9 cellular contexts compared by ENCODE assay signal in genomic region chr16:84829168-84829965, GRCh38. TPM values are rescaled to one million over a fixed set of nuclear protein-coding genes. Genes with fewer than 3 reads are reported as not detected.
DNase-seq lines count a peak whose midpoint lies in the region; ATAC-seq and TF ChIP-seq lines count a peak whose summit lies in the region.
"Had no signal": no experiment of that assay in that cellular context is flagged by ENCODE, and none has a peak within 500 bp of the region (broad histone marks: within the 10 kb centered on the region; RNA-seq: fewer than 3 reads in every experiment).

No MANE protein-coding gene starts in this region.

- intact Hi-C loops in Right ventricle myocardium superior (cut with DNase I) = no loop called here
- intact Hi-C loops in activated T-helper 2 cell treated with anti-CD3 and anti-CD28 coated beads, Interferon-gamma antibody, Interleukin-2, Interleukin-4, amounts not matched to agents 10 μg/mL and 5 μg/mL and 100 μg/mL, durations not matched to agents 14 hours and 24 hours and 36 hours (cut with micrococcal nuclease) = no loop called here

- no CpG with 5 or more reads among the region's 15 CpGs for WGBS in trophoblast cell (ENCODE audit: extremely low coverage, insufficient coverage, insufficient read length)

- H3K36me3 ChIP-seq in trophoblast cell (ENCODE audit: control insufficient read depth in 1 of 2, insufficient read depth in 2 of 2, low read length in 2 of 2) = peaks cover 32 to 33% of the 10 kb centered on the region in 2 experiments

- H2AFZ ChIP-seq in trophoblast cell (ENCODE audit: insufficient read depth, low read length, poor library complexity) = no peak overlapping the region

- H2BK12ac ChIP-seq in trophoblast cell (ENCODE audit: low read length) = peak overlapping the region; percentile 29

- H4K91ac ChIP-seq in trophoblast cell (ENCODE audit: low read depth, low read length) = no peak overlapping the region

- no peak overlapping the region for H3K23ac ChIP-seq in trophoblast cell (ENCODE audit: low read length)

- H3K4me3 Mint-ChIP-seq in activated T-helper 2 cell treated with anti-CD3 and anti-CD28 coated beads, Interferon-gamma antibody, Interleukin-2, Interleukin-4, amounts not matched to agents 10 μg/mL and 5 μg/mL and 100 μg/mL, durations not matched to agents 14 hours and 24 hours and 36 hours (ENCODE audit: low read depth) = no peak overlapping the region
- no peak overlapping the region for H3K4me3 Mint-ChIP-seq in endothelial cell (ENCODE audit: unreplicated experiment)
- no peak overlapping the region for H3K4me3 Mint-ChIP-seq in naive thymus-derived CD8-positive, alpha-beta T cell
- H3K4me3 Mint-ChIP-seq: memory B cell had no signal

- no peaks in the 10 kb centered on the region for H3K27me3 Mint-ChIP-seq in activated T-helper 2 cell treated with anti-CD3 and anti-CD28 coated beads, Interferon-gamma antibody, Interleukin-2, Interleukin-4, amounts not matched to agents 10 μg/mL and 5 μg/mL and 100 μg/mL, durations not matched to agents 14 hours and 24 hours and 36 hours (ENCODE audit: low read depth)
- peaks cover 3% of the 10 kb centered on the region for H3K27me3 Mint-ChIP-seq in endothelial cell (ENCODE audit: unreplicated experiment)
- H3K27me3 Mint-ChIP-seq in naive thymus-derived CD8-positive, alpha-beta T cell = peaks cover 3 to 31% (median 15%) of the 10 kb centered on the region in 5 donors

- ATAC-seq in Right ventricle myocardium superior (ENCODE audit: poor library complexity) = peak; percentile 3
- ATAC-seq in naive thymus-derived CD8-positive, alpha-beta T cell = no peak

- H2AK5ac ChIP-seq in trophoblast cell (ENCODE audit: low read length) = no peak overlapping the region

- CTCF ChIA-PET in HEK293T (lab: Yijun Ruan, JAX) = no interaction called here

- peak overlapping the region; percentile 16 for H3K18ac ChIP-seq in trophoblast cell (ENCODE audit: low read length)

- H3K36me3 Mint-ChIP-seq in activated T-helper 2 cell treated with anti-CD3 and anti-CD28 coated beads, Interferon-gamma antibody, Interleukin-2, Interleukin-4, amounts not matched to agents 10 μg/mL and 5 μg/mL and 100 μg/mL, durations not matched to agents 14 hours and 24 hours and 36 hours (ENCODE audit: low read depth) = no peaks in the 10 kb centered on the region
- H3K36me3 Mint-ChIP-seq in endothelial cell (ENCODE audit: low read depth, unreplicated experiment) = no peaks in the 10 kb centered on the region
- H3K36me3 Mint-ChIP-seq in naive thymus-derived CD8-positive, alpha-beta T cell = no peaks in the 10 kb centered on the region
- H3K36me3 Mint-ChIP-seq: memory B cell had no signal

- TF ChIP-seq CTCF in AG09309 (IDR thresholded peaks at IDR 0.05; ENCODE audit: control insufficient read depth, insufficient read depth, low read depth, low read length, missing control alignments) = no peak
- no peak for TF ChIP-seq CTCF in endothelial cell (IDR thresholded peaks at IDR 0.05; ENCODE audit: unreplicated experiment)

- no peak overlapping the region for H3K9ac ChIP-seq in trophoblast cell (ENCODE audit: low read length)

- peaks cover 42% of the 10 kb centered on the region for H3K79me1 ChIP-seq in trophoblast cell (ENCODE audit: low read length)

- H3K9me3 Mint-ChIP-seq in activated T-helper 2 cell treated with anti-CD3 and anti-CD28 coated beads, Interferon-gamma antibody, Interleukin-2, Interleukin-4, amounts not matched to agents 10 μg/mL and 5 μg/mL and 100 μg/mL, durations not matched to agents 14 hours and 24 hours and 36 hours = no peaks in the 10 kb centered on the region
- no peaks in the 10 kb centered on the region for H3K9me3 Mint-ChIP-seq in endothelial cell (ENCODE audit: unreplicated experiment)
- no peaks in the 10 kb centered on the region for H3K9me3 Mint-ChIP-seq in naive thymus-derived CD8-positive, alpha-beta T cell
- H3K9me3 Mint-ChIP-seq: memory B cell had no signal

- H3K27ac Mint-ChIP-seq in activated T-helper 2 cell treated with anti-CD3 and anti-CD28 coated beads, Interferon-gamma antibody, Interleukin-2, Interleukin-4, amounts not matched to agents 10 μg/mL and 5 μg/mL and 100 μg/mL, durations not matched to agents 14 hours and 24 hours and 36 hours = no peak overlapping the region
- no peak overlapping the region for H3K27ac Mint-ChIP-seq in endothelial cell (ENCODE audit: unreplicated experiment)
- H3K27ac Mint-ChIP-seq in naive thymus-derived CD8-positive, alpha-beta T cell = no peak overlapping the region
- H3K27ac Mint-ChIP-seq: memory B cell had no signal

- peaks cover 7% of the 10 kb centered on the region for H3K79me2 ChIP-seq in trophoblast cell (ENCODE audit: control insufficient read depth, insufficient read depth, low read length, poor library complexity)

- H3K27ac ChIP-seq in trophoblast cell (ENCODE audit: low read depth, low read length) = no peak overlapping the region

- no peak overlapping the region for H4K8ac ChIP-seq in trophoblast cell (ENCODE audit: low read depth, low read length)

- no peak overlapping the region for H2BK120ac ChIP-seq in trophoblast cell (ENCODE audit: insufficient read depth, low read length, poor library complexity)

- POLR2A ChIA-PET in HEK293T (lab: Yijun Ruan, JAX) = no interaction called here
- POLR2A ChIA-PET in naive thymus-derived CD8-positive, alpha-beta T cell (lab: Charles Lee) = interaction anchor here (0.5 kb wide), 1 partner anchor 862 kb away, joined by 4 read pairs; no protein-coding TSS in a partner anchor

- no peaks in the 10 kb centered on the region for H3K4me1 Mint-ChIP-seq in activated T-helper 2 cell treated with anti-CD3 and anti-CD28 coated beads, Interferon-gamma antibody, Interleukin-2, Interleukin-4, amounts not matched to agents 10 μg/mL and 5 μg/mL and 100 μg/mL, durations not matched to agents 14 hours and 24 hours and 36 hours (ENCODE audit: low read depth)
- H3K4me1 Mint-ChIP-seq in endothelial cell (ENCODE audit: unreplicated experiment) = no peaks in the 10 kb centered on the region
- H3K4me1 Mint-ChIP-seq in naive thymus-derived CD8-positive, alpha-beta T cell = no peaks in the 10 kb centered on the region
- H3K4me1 Mint-ChIP-seq: memory B cell had no signal

- H3K27me3 ChIP-seq in trophoblast cell (ENCODE audit: insufficient read depth, low read length) = no peaks in the 10 kb centered on the region

- peaks cover 47 to 51% of the 10 kb centered on the region in 2 experiments for H3K4me1 ChIP-seq in trophoblast cell (ENCODE audit: control insufficient read depth in 1 of 2, insufficient read depth in 2 of 2, low read length in 2 of 2)

- no peak overlapping the region for H3K4ac ChIP-seq in trophoblast cell (ENCODE audit: low read depth, low read length)

- DNase-seq in AG09309 (ENCODE audit: low read depth) (peak; percentile 71), T1000 (lab: John Stamatoyannopoulos, UW) (peak; percentile 41), Right ventricle myocardium superior (no peak), trophoblast cell (peak in 1 of 2 donors; percentile 3), HEK293T (ENCODE audit: extremely low spot score) (no peak), endothelial cell (ENCODE audit: low spot score) (no peak)
- DNase-seq in activated T-helper 2 cell treated with anti-CD3 and anti-CD28 coated beads, Interferon-gamma antibody, Interleukin-2, Interleukin-4, amounts not matched to agents 10 μg/mL and 5 μg/mL and 100 μg/mL, durations not matched to agents 14 hours and 24 hours and 36 hours (ENCODE audit: low spot score) = no peak
- no peak for DNase-seq in naive thymus-derived CD8-positive, alpha-beta T cell

- H3K4me3 ChIP-seq in AG09309 (ENCODE audit: control insufficient read depth, low read depth, low read length) (no peak overlapping the region), trophoblast cell (ENCODE audit: low read depth, low read length) (no peak overlapping the region)

- no peak overlapping the region for H4K12ac ChIP-seq in trophoblast cell (ENCODE audit: low read depth, low read length)

- H3K9me3 ChIP-seq in trophoblast cell (ENCODE audit: insufficient read depth, low read depth, low read length) = no peaks in the 10 kb centered on the region

- H2BK5ac ChIP-seq in trophoblast cell (ENCODE audit: low read depth, low read length, poor library complexity) = peak overlapping the region; percentile 6

- H3K4me2 ChIP-seq in trophoblast cell (ENCODE audit: low read length) = no peak overlapping the region

- peak overlapping the region; percentile 49 for H3K14ac ChIP-seq in trophoblast cell (ENCODE audit: low read length)

TF ChIP-seq in HEK293T, 16 proteins besides CTCF, POLR2A, EP300 and RAD21:
- no peak for TF ChIP-seq HDGF (IDR thresholded peaks at IDR 0.05; ENCODE audit: borderline replicate concordance)
- TF ChIP-seq FOXA1 (IDR thresholded peaks at IDR 0.05) = no peak
- no peak for TF ChIP-seq ZNF384 (IDR thresholded peaks at IDR 0.05)
- TF ChIP-seq L3MBTL2 (conservative IDR thresholded peaks at IDR 0.05) = no peak
- TF ChIP-seq ARNT (IDR thresholded peaks at IDR 0.05) = no peak
TF ChIP-seq in HEK293T: peak in this region for 0.

RNA-seq across cellular contexts. Expression of gene CRISPLD2, which starts 9.6 kb away (rescaled TPM):
- total RNA-seq in Right ventricle myocardium superior = 23.5 TPM
- polyA plus RNA-seq in trophoblast cell (2013) = 121 and 124 TPM in 2 replicates
- 0.16 and 0.23 TPM in 2 replicates for total RNA-seq in activated T-helper 2 cell treated with anti-CD3 and anti-CD28 coated beads, Interferon-gamma antibody, Interleukin-2, Interleukin-4, amounts not matched to agents 10 μg/mL and 5 μg/mL and 100 μg/mL, durations not matched to agents 14 hours and 24 hours and 36 hours
- total RNA-seq in endothelial cell (ENCODE audit: unreplicated experiment) = 0.54 TPM
- not detected for total RNA-seq in naive thymus-derived CD8-positive, alpha-beta T cell
- under 1 TPM; 0.05 to 0.24 (median 0.07) TPM for polyA plus RNA-seq in naive thymus-derived CD8-positive, alpha-beta T cell

Comparison
In these comparisons a context has a peak if more than half of its experiments do, and no peak if none do; other contexts are left out.
1. DNase-seq: peak in AG09309 (single experiment) and T1000 (single experiment); none in Right ventricle myocardium superior (single experiment), activated T-helper 2 cell treated with anti-CD3 and anti-CD28 coated beads, Interferon-gamma antibody, Interleukin-2, Interleukin-4, amounts not matched to agents 10 μg/mL and 5 μg/mL and 100 μg/mL, durations not matched to agents 14 hours and 24 hours and 36 hours (single experiment), HEK293T (single experiment), endothelial cell (single experiment) and naive thymus-derived CD8-positive, alpha-beta T cell (0 of 10).
2. RNA of gene CRISPLD2, which starts 9.6 kb away (total RNA-seq): 23.5 TPM in Right ventricle myocardium superior (single experiment); 0.54 TPM in endothelial cell (single experiment), 0.16 to 0.23 TPM in activated T-helper 2 cell treated with anti-CD3 and anti-CD28 coated beads, Interferon-gamma antibody, Interleukin-2, Interleukin-4, amounts not matched to agents 10 μg/mL and 5 μg/mL and 100 μg/mL, durations not matched to agents 14 hours and 24 hours and 36 hours and not detected in naive thymus-derived CD8-positive, alpha-beta T cell; every median in the first group is over 10 times any median in the second.